ENCODE assay signal across 9 cellular contexts in genomic region chrX:56248492-56248891, GRCh38. TPM values are rescaled to one million over a fixed set of nuclear protein-coding genes. Genes with fewer than 3 reads are reported as not detected.
DNase-seq lines count a peak whose midpoint lies in the region; TF ChIP-seq lines count a peak whose summit lies in the region.
"Had no signal": no experiment of that assay in that cellular context is flagged by ENCODE, and none has a peak within 500 bp of the region (broad histone marks: within the 10 kb centered on the region; RNA-seq: fewer than 3 reads in every experiment).

No MANE protein-coding gene starts in this region.

- H3K4me1 ChIP-seq in right atrium auricular region = no peaks in the 10 kb centered on the region

- peak; percentile 29 to 72 for TF ChIP-seq CTCF in right atrium auricular region (IDR thresholded peaks at IDR 0.05)

- no peaks in the 10 kb centered on the region for H3K9me3 ChIP-seq in right atrium auricular region

- no peak overlapping the region for H3K4me3 Mint-ChIP-seq in activated naive CD8-positive, alpha-beta T cell treated with anti-CD3 and anti-CD28 coated beads for 36 hours
- H3K4me3 Mint-ChIP-seq: T-helper 1 cell treated with Interleukin-12 subunit alpha and Interleukin-12 subunit beta and Interleukin-4 antibody, amounts not matched to agents 30 μg/mL and 1 μg/mL, for 36 hours had no signal

- no peak overlapping the region for H3K4me3 ChIP-seq in right atrium auricular region

- no peaks in the 10 kb centered on the region for H3K27me3 ChIP-seq in right atrium auricular region

- DNase-seq in COLO829 (ENCODE audit: low spot score) (peak; percentile 24), GM19240 (ENCODE audit: insufficient read length, low spot score) (peak; percentile 30), HS-27A (ENCODE audit: low read depth) (peak; percentile 0), SHP77 treated with DMSO at 0.1 percent for 48 hours (lab: John Stamatoyannopoulos, UW) (peak; percentile 24), right atrium auricular region (ENCODE audit: low spot score) (peak; percentile 60), SKM-1 treated with dmso at 0.1 percent for 144 hours (lab: John Stamatoyannopoulos, UW; ENCODE audit: unreplicated experiment) (no peak)
- peak; percentile 31 for DNase-seq in activated naive CD8-positive, alpha-beta T cell treated with anti-CD3 and anti-CD28 coated beads for 36 hours
- DNase-seq in stimulated activated CD4-positive, alpha-beta T cell treated with anti-CD3 and anti-CD28 coated beads, Interleukin-12 subunit alpha, Interleukin-12 subunit beta, amount 100 ng/mL, for 48 hours (ENCODE audit: low read depth in 2 of 3, low spot score in 1 of 3) = peak; percentile 20 to 53 (median 39)

- no peaks in the 10 kb centered on the region for H3K9me3 Mint-ChIP-seq in activated naive CD8-positive, alpha-beta T cell treated with anti-CD3 and anti-CD28 coated beads for 36 hours
- H3K9me3 Mint-ChIP-seq: T-helper 1 cell treated with Interleukin-12 subunit alpha and Interleukin-12 subunit beta and Interleukin-4 antibody, amounts not matched to agents 30 μg/mL and 1 μg/mL, for 36 hours had no signal

- H3K36me3 ChIP-seq in right atrium auricular region = no peaks in the 10 kb centered on the region

- H3K27me3 Mint-ChIP-seq in activated naive CD8-positive, alpha-beta T cell treated with anti-CD3 and anti-CD28 coated beads for 36 hours = no peaks in the 10 kb centered on the region

- no peak overlapping the region for H3K27ac ChIP-seq in right atrium auricular region

- no peak overlapping the region for H3K27ac Mint-ChIP-seq in activated naive CD8-positive, alpha-beta T cell treated with anti-CD3 and anti-CD28 coated beads for 36 hours
- H3K27ac Mint-ChIP-seq: T-helper 1 cell treated with Interleukin-12 subunit alpha and Interleukin-12 subunit beta and Interleukin-4 antibody, amounts not matched to agents 30 μg/mL and 1 μg/mL, for 36 hours had no signal

- peaks cover 5% of the 10 kb centered on the region for H3K4me1 Mint-ChIP-seq in activated naive CD8-positive, alpha-beta T cell treated with anti-CD3 and anti-CD28 coated beads for 36 hours

- no peaks in the 10 kb centered on the region for H3K36me3 Mint-ChIP-seq in activated naive CD8-positive, alpha-beta T cell treated with anti-CD3 and anti-CD28 coated beads for 36 hours

RNA-seq across cellular contexts. Expression of gene KLF8, which starts 16.3 kb away (rescaled TPM):
- 1 to 10 TPM; 1.6 to 1.7 TPM for total RNA-seq in activated naive CD8-positive, alpha-beta T cell treated with anti-CD3 and anti-CD28 coated beads for 36 hours
- 1 to 10 TPM; 6.4 to 6.9 TPM for total RNA-seq in right atrium auricular region
